In the genomic region with DNA sequence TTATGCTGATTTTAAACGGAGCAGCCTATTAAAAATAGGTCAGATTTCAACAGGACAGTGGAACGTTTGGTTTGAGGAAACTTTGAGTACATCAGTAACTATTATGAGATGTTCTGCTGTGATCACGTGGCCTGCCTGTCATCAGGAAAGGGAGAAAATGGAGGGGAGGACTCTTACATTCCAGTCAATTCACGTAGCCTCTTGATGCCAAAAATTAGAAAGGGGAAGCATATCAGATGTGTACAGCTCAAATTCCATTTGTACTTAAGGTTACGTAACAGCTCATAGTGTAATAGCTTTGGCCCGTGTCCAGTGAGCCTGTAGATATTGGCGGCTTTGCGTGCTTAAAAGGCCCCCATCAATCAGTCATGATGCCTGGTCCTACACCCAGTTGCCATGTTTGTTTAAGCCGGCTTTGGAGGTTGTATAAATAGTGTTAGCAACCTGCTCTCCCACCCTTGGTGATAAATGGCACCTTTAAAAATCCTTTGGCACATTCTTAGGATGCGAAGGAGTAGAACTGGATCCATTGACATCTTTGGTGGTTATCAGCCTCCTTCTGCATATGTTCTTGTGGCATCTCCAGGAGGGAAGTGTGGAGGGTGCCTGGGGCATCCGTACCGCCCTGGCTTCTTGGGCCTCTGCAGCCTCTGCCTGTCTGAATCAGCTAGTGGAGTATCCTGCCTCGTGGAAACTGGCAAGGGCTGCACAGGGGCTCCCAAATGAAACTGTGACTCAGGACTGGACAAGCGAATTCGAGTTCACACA, we compare ENCODE assay signal across 8 cellular contexts.
DNase-seq lines count a peak whose midpoint lies in the region; ATAC-seq and TF ChIP-seq lines count a peak whose summit lies in the region.

No MANE protein-coding gene starts in this region.

- H4K5ac ChIP-seq in mesendoderm (ENCODE audit: low read length): no peak overlapping the region

- no peaks in the 10 kb centered on the region for H3K79me2 ChIP-seq in mesendoderm (ENCODE audit: control insufficient read depth, insufficient read depth, low read length)

- no peak overlapping the region for H3K18ac ChIP-seq in mesendoderm (ENCODE audit: low read length)

- ATAC-seq in HG03565 (IDR thresholded peaks at IDR 0.05; ENCODE audit: unreplicated experiment): no peak

- H3K27ac Mint-ChIP-seq in activated CD4-positive, alpha-beta T cell treated with anti-CD3 and anti-CD28 coated beads, Interleukin-2, amount 10 ng/mL, durations not matched to agents 24 days and 14 days: no peak overlapping the region

- peaks cover 12% of the 10 kb centered on the region for H3K27me3 Mint-ChIP-seq in activated CD4-positive, alpha-beta T cell treated with anti-CD3 and anti-CD28 coated beads, Interleukin-2, amount 10 ng/mL, durations not matched to agents 24 days and 14 days

- no peak overlapping the region for H2AK5ac ChIP-seq in mesendoderm (ENCODE audit: low read length)

- TF ChIP-seq CTCF in prostate gland (IDR thresholded peaks at IDR 0.05): no peak

- H3K23ac ChIP-seq in mesendoderm (ENCODE audit: low read length): no peak overlapping the region

- H2BK5ac ChIP-seq in mesendoderm (ENCODE audit: low read length): no peak overlapping the region

- H3K9ac ChIP-seq in mesendoderm (ENCODE audit: low read length): no peak overlapping the region

- H3K9me3 ChIP-seq in esophagus (ENCODE audit: control insufficient read depth in 2 of 2, insufficient read depth in 1 of 2, low read depth in 1 of 2, low read length in 1 of 2) (no peaks in the 10 kb centered on the region), prostate gland (no peaks in the 10 kb centered on the region)

- H3K4me2 ChIP-seq in mesendoderm (ENCODE audit: low read length): no peak overlapping the region

- no peaks in the 10 kb centered on the region for H3K27me3 ChIP-seq in esophagus (ENCODE audit: control insufficient read depth in 1 of 2, insufficient read depth in 2 of 2, low read length in 2 of 2)
- no peaks in the 10 kb centered on the region for H3K27me3 ChIP-seq in prostate gland (replicated peaks; ENCODE audit: insufficient read depth)
- H3K27me3 ChIP-seq in mesendoderm (ENCODE audit: insufficient read depth, low read length, poor library complexity): no peaks in the 10 kb centered on the region

- H3K27ac ChIP-seq in esophagus (ENCODE audit: low read depth in 2 of 2, low read length in 1 of 2): peak overlapping the region; percentile 16 to 72
- peak overlapping the region; percentile 60 to 65 for H3K27ac ChIP-seq in prostate gland
- no peak overlapping the region for H3K27ac ChIP-seq in mesendoderm (ENCODE audit: low read depth, low read length)

- no peak overlapping the region for H3K56ac ChIP-seq in mesendoderm (ENCODE audit: low read length)

- no peaks in the 10 kb centered on the region for H3K79me1 ChIP-seq in mesendoderm (ENCODE audit: low read length)

- no peak overlapping the region for H3K4me3 Mint-ChIP-seq in activated CD4-positive, alpha-beta T cell treated with anti-CD3 and anti-CD28 coated beads, Interleukin-2, amount 10 ng/mL, durations not matched to agents 24 days and 14 days

- H3K36me3 Mint-ChIP-seq in activated CD4-positive, alpha-beta T cell treated with anti-CD3 and anti-CD28 coated beads, Interleukin-2, amount 10 ng/mL, durations not matched to agents 24 days and 14 days (ENCODE audit: low read depth): no peaks in the 10 kb centered on the region

- H3K4me1 ChIP-seq in esophagus (ENCODE audit: control insufficient read depth in 2 of 2, insufficient read depth in 2 of 2, low read length in 1 of 2) (peaks cover 0 to 12% of the 10 kb centered on the region in 2 donors), prostate gland (replicated peaks) (no peaks in the 10 kb centered on the region), mesendoderm (ENCODE audit: control insufficient read depth, low read depth, low read length) (no peaks in the 10 kb centered on the region)

- H3K36me3 ChIP-seq in esophagus (ENCODE audit: control insufficient read depth in 2 of 2, insufficient read depth in 2 of 2, low read length in 1 of 2): no peaks in the 10 kb centered on the region
- H3K36me3 ChIP-seq in prostate gland: no peaks in the 10 kb centered on the region
- H3K36me3 ChIP-seq in mesendoderm (ENCODE audit: control insufficient read depth, insufficient read depth, low read length): no peaks in the 10 kb centered on the region

- H2BK15ac ChIP-seq in mesendoderm (replicated peaks; ENCODE audit: low read depth): no peak overlapping the region

- H3K4ac ChIP-seq in mesendoderm (ENCODE audit: low read depth, low read length): no peak overlapping the region

- no peaks in the 10 kb centered on the region for H3K9me3 Mint-ChIP-seq in activated CD4-positive, alpha-beta T cell treated with anti-CD3 and anti-CD28 coated beads, Interleukin-2, amount 10 ng/mL, durations not matched to agents 24 days and 14 days

- no peaks in the 10 kb centered on the region for H3K4me1 Mint-ChIP-seq in activated CD4-positive, alpha-beta T cell treated with anti-CD3 and anti-CD28 coated beads, Interleukin-2, amount 10 ng/mL, durations not matched to agents 24 days and 14 days

- 21 to 26% methylated on average over 15 of the region's 15 CpGs for WGBS in esophagus, 2 donors
- 17% methylated on average over 15 of the region's 15 CpGs for WGBS in prostate gland
- WGBS in mesendoderm (ENCODE audit: extremely low coverage, insufficient coverage, low lambda C conversion rate): no CpG with 5 or more reads among the region's 15 CpGs

- no peak overlapping the region for H2BK120ac ChIP-seq in mesendoderm (ENCODE audit: low read depth, low read length)

- H4K8ac ChIP-seq in mesendoderm (ENCODE audit: low read depth, low read length): no peak overlapping the region

- no peak overlapping the region for H3K4me3 ChIP-seq in esophagus (ENCODE audit: low read depth in 1 of 2, low read length in 2 of 2)
- H3K4me3 ChIP-seq in prostate gland: no peak overlapping the region
- H3K4me3 ChIP-seq in mesendoderm (ENCODE audit: low read length): no peak overlapping the region

- no peak for TF ChIP-seq POLR2A in prostate gland (IDR thresholded peaks at IDR 0.05)

- intact Hi-C loops in prostate gland (cut with DNase I): loop anchor here (5.0 kb wide), 2 partner anchors 47 to 162 kb away; a partner anchor contains a TSS
- intact Hi-C loops in activated CD4-positive, alpha-beta T cell treated with anti-CD3 and anti-CD28 coated beads, Interleukin-2, amount 10 ng/mL, durations not matched to agents 24 days and 14 days (cut with micrococcal nuclease): no loop called here

- DNase-seq in GM03348 (ENCODE audit: low spot score) (peak; percentile 80), NCI-H69 (lab: John Stamatoyannopoulos, UW) (peak; percentile 87), prostate gland (ENCODE audit: low spot score) (peak; percentile 84), KG1 (lab: John Stamatoyannopoulos, UW) (no peak), mesendoderm (no peak)
- DNase-seq in activated CD4-positive, alpha-beta T cell treated with anti-CD3 and anti-CD28 coated beads, Interleukin-2, amount 10 ng/mL, durations not matched to agents 24 days and 14 days: no peak

Comparison
In these comparisons a context has a peak if more than half of its experiments do, and no peak if none do; other contexts are left out.
1. DNase-seq: peak in GM03348 (single experiment), NCI-H69 (single experiment) and prostate gland (single experiment); none in activated CD4-positive, alpha-beta T cell treated with anti-CD3 and anti-CD28 coated beads, Interleukin-2, amount 10 ng/mL, durations not matched to agents 24 days and 14 days (single experiment), KG1 (single experiment) and mesendoderm (single experiment).